Comparison of ENCODE assay signal across 1 cellular context in the genomic region with DNA sequence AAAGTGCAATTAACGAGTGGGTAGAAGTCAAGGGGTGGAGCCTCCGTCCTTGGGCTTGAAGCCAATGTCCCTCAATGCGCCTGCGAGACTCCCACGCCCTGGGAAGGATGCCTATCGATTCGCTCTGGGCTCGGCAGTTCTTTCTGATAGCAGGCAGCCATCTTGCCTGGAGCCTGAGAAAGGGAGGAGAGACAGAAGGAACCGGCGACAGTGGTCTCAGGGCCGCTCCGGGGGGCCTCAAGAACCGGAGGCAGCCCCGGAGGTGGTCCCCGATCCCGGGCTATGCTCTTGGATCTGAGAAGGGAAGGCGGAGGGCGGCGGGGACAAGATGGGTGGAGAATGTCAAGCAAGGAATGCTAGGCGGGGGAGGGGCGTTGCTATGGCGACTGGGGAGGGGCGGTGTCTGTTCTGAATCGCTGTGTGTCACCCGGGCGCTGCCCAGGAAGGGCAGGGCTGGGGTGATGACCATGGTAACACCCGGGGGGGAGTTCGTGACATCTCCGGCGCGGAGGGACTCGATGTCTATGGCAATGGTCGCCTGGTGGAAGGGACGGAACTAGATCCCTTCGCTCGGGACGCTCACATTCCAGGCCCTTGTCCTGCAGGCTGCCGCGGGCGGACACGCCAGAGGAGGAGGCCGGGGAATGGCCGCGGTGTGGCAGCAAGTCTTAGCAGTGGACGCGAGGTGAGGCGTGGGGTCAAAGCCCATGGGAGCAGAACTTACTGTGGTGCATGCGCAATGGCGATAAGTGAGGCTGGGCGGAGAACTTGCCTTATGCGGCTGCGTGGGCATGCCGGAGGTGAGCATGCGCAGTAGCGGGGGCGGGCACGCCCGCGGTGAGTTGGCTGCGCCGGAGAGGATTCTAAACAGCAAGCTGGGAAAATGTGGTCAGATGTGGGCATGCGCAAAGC.
TF ChIP-seq lines count a peak whose summit lies in the region.

WDR13 (plus strand) TSS at position 140 of the 912 bp plus-strand sequence; CDS start at position 645, 505 bp downstream.

TF ChIP-seq in HepG2, 621 proteins besides CTCF, POLR2A, EP300 and RAD21 (continued from another document and continues in another):
- TF ChIP-seq, protein P1, sequence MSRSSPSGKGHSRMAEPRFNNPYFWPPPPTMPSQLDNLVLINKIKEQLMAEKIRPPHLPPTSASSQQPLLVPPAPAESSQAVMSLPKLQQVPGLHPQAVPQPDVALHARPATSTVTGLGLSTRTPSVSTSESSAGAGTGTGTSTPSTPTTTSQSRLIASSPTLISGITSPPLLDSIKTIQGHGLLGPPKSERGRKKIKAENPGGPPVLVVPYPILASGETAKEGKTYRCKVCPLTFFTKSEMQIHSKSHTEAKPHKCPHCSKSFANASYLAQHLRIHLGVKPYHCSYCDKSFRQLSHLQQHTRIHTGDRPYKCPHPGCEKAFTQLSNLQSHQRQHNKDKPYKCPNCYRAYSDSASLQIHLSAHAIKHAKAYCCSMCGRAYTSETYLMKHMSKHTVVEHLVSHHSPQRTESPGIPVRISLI (CRISPR knock-in tag; IDR thresholded peaks at IDR 0.05; ENCODE audit: borderline replicate concordance), result no peak
- TF ChIP-seq KLF11 (CRISPR knock-in tag; IDR thresholded peaks at IDR 0.05) (no peak), ATF7 (IDR thresholded peaks at IDR 0.05) (no peak), ATF7 (CRISPR knock-in tag; IDR thresholded peaks at IDR 0.05) (no peak), GRHL1 (CRISPR knock-in tag; conservative IDR thresholded peaks at IDR 0.05) (no peak), ETV5 (CRISPR knock-in tag; IDR thresholded peaks at IDR 0.05; ENCODE audit: borderline replicate concordance) (0 out of 2 replicates have a peak, but pooled peaks have one; percentile 11), ZNF646 (CRISPR knock-in tag; IDR thresholded peaks at IDR 0.05) (no peak), XBP1 (CRISPR knock-in tag; IDR thresholded peaks at IDR 0.05) (no peak), HIVEP1 (CRISPR knock-in tag; IDR thresholded peaks at IDR 0.05) (no peak), NFE2L2 (IDR thresholded peaks at IDR 0.05; ENCODE audit: low read length) (no peak), BCL3 (CRISPR knock-in tag; IDR thresholded peaks at IDR 0.05) (no peak), ZFY (CRISPR knock-in tag; IDR thresholded peaks at IDR 0.05) (peak; percentile 66; the same call in 1 of the 2 replicates), YEATS4 (CRISPR knock-in tag; IDR thresholded peaks at IDR 0.05; ENCODE audit: borderline replicate concordance) (peak; percentile 79; the same call in 1 of the 2 replicates), ATF6 (CRISPR knock-in tag; conservative IDR thresholded peaks at IDR 0.05) (no peak), MIER3 (CRISPR knock-in tag; IDR thresholded peaks at IDR 0.05; ENCODE audit: borderline replicate concordance) (no peak), ZNF3 (CRISPR knock-in tag; IDR thresholded peaks at IDR 0.05) (no peak), ZNF83 (CRISPR knock-in tag; IDR thresholded peaks at IDR 0.05; ENCODE audit: borderline replicate concordance) (no peak), RBM39 (IDR thresholded peaks at IDR 0.05; ENCODE audit: low read depth, low read length, poor library complexity, severe bottlenecking) (no peak), SNRNP70 (IDR thresholded peaks at IDR 0.05; ENCODE audit: low read depth, low read length) (no peak), ZNF674 (CRISPR knock-in tag; IDR thresholded peaks at IDR 0.05; ENCODE audit: low read depth) (no peak), NFIB (CRISPR knock-in tag; IDR thresholded peaks at IDR 0.05; ENCODE audit: borderline replicate concordance) (no peak), SRSF4 (IDR thresholded peaks at IDR 0.05; ENCODE audit: low read depth, low read length, poor library complexity, severe bottlenecking) (no peak), ZNF232 (CRISPR knock-in tag; IDR thresholded peaks at IDR 0.05; ENCODE audit: borderline replicate concordance) (no peak), CBFB (CRISPR knock-in tag; IDR thresholded peaks at IDR 0.05) (no peak), ZNF484 (CRISPR knock-in tag; IDR thresholded peaks at IDR 0.05; ENCODE audit: borderline replicate concordance, low read depth) (no peak), ZNF710 (CRISPR knock-in tag; IDR thresholded peaks at IDR 0.05; ENCODE audit: borderline replicate concordance) (no peak)
- TF ChIP-seq, protein P2, sequence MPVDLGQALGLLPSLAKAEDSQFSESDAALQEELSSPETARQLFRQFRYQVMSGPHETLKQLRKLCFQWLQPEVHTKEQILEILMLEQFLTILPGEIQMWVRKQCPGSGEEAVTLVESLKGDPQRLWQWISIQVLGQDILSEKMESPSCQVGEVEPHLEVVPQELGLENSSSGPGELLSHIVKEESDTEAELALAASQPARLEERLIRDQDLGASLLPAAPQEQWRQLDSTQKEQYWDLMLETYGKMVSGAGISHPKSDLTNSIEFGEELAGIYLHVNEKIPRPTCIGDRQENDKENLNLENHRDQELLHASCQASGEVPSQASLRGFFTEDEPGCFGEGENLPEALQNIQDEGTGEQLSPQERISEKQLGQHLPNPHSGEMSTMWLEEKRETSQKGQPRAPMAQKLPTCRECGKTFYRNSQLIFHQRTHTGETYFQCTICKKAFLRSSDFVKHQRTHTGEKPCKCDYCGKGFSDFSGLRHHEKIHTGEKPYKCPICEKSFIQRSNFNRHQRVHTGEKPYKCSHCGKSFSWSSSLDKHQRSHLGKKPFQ (CRISPR knock-in tag; IDR thresholded peaks at IDR 0.05; ENCODE audit: insufficient replicate concordance), result no peak
- TF ChIP-seq, protein P3, sequence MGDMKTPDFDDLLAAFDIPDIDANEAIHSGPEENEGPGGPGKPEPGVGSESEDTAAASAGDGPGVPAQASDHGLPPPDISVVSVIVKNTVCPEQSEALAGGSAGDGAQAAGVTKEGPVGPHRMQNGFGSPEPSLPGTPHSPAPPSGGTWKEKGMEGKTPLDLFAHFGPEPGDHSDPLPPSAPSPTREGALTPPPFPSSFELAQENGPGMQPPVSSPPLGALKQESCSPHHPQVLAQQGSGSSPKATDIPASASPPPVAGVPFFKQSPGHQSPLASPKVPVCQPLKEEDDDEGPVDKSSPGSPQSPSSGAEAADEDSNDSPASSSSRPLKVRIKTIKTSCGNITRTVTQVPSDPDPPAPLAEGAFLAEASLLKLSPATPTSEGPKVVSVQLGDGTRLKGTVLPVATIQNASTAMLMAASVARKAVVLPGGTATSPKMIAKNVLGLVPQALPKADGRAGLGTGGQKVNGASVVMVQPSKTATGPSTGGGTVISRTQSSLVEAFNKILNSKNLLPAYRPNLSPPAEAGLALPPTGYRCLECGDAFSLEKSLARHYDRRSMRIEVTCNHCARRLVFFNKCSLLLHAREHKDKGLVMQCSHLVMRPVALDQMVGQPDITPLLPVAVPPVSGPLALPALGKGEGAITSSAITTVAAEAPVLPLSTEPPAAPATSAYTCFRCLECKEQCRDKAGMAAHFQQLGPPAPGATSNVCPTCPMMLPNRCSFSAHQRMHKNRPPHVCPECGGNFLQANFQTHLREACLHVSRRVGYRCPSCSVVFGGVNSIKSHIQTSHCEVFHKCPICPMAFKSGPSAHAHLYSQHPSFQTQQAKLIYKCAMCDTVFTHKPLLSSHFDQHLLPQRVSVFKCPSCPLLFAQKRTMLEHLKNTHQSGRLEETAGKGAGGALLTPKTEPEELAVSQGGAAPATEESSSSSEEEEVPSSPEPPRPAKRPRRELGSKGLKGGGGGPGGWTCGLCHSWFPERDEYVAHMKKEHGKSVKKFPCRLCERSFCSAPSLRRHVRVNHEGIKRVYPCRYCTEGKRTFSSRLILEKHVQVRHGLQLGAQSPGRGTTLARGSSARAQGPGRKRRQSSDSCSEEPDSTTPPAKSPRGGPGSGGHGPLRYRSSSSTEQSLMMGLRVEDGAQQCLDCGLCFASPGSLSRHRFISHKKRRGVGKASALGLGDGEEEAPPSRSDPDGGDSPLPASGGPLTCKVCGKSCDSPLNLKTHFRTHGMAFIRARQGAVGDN (CRISPR knock-in tag; IDR thresholded peaks at IDR 0.05), result peak; percentile 83
